Comparison of ENCODE assay signal across 12 cellular contexts in genomic region chr17:68355093-68355492, GRCh38.
DNase-seq lines count a peak whose midpoint lies in the region; ATAC-seq and FAIRE-seq lines count a peak whose summit lies in the region.
"Had no signal": no experiment of that assay in that cellular context is flagged by ENCODE, and none has a peak within 500 bp of the region (broad histone marks: within the 10 kb centered on the region; RNA-seq: fewer than 3 reads in every experiment).

No MANE protein-coding gene starts in this region.

- no peaks in the 10 kb centered on the region for H3K36me3 ChIP-seq in CD4-positive, alpha-beta memory T cell (ENCODE audit: insufficient read depth, low read length)
- H3K36me3 ChIP-seq: right atrium auricular region had no signal

- no peak overlapping the region for H3K27ac ChIP-seq in CD4-positive, alpha-beta memory T cell (ENCODE audit: low read depth, low read length)
- H3K27ac ChIP-seq: epithelial cell of prostate, right atrium auricular region had no signal

- H3K27me3 ChIP-seq in CD4-positive, alpha-beta memory T cell (ENCODE audit: insufficient read depth, low read length) = no peaks in the 10 kb centered on the region
- H3K27me3 ChIP-seq: right atrium auricular region had no signal

- H3K4me1 ChIP-seq in CD4-positive, alpha-beta memory T cell (ENCODE audit: insufficient read depth, low read length) = peaks cover 71% of the 10 kb centered on the region
- H3K4me1 ChIP-seq: right atrium auricular region had no signal

- CTCF ChIA-PET in CD4-positive, alpha-beta memory T cell (lab: Charles Lee; ENCODE audit: partially characterized antibody) = interaction anchor here (1.0 to 4.8 kb wide), 8 partner anchors 10 to 106 kb away, joined by 3 to 22 read pairs (median 4); no protein-coding TSS in a partner anchor

- peak overlapping the region in 6 of 7 donors; percentile 24 to 80 (median 50) for H3K27ac Mint-ChIP-seq in CD4-positive, alpha-beta memory T cell
- peak overlapping the region; percentile 44 for H3K27ac Mint-ChIP-seq in central memory CD8-positive, alpha-beta T cell (ENCODE audit: low read depth)

- no peak for DNase-seq in CD4-positive, alpha-beta memory T cell
- DNase-seq in HTR-8/SVneo (ENCODE audit: insufficient read length, low spot score) (peak; percentile 62), non-pigmented ciliary epithelial cell (ENCODE audit: low read depth) (peak; percentile 36), occipital lobe (lab: John Stamatoyannopoulos, UW) (no peak), urothelium cell line (ENCODE audit: low spot score) (no peak)
- no peak for DNase-seq in central memory CD8-positive, alpha-beta T cell (ENCODE audit: low spot score in 2 of 2)
- DNase-seq in activated T-cell treated with anti-CD3 and anti-CD28 coated beads, Interleukin-2, amount 50 U/mL, for 48 hours = no peak
- DNase-seq: NCI-H1105 treated with DMSO at 0.1 percent for 48 hours, NCI-H524 treated with DMSO at 0.1 percent for 48 hours had no signal

- peaks cover 40 to 81% (median 63%) of the 10 kb centered on the region in 4 donors for H3K4me1 Mint-ChIP-seq in CD4-positive, alpha-beta memory T cell
- peaks cover 67% of the 10 kb centered on the region for H3K4me1 Mint-ChIP-seq in central memory CD8-positive, alpha-beta T cell

- H3K27me3 Mint-ChIP-seq in CD4-positive, alpha-beta memory T cell = no peaks in the 10 kb centered on the region
- H3K27me3 Mint-ChIP-seq in central memory CD8-positive, alpha-beta T cell = no peaks in the 10 kb centered on the region

- H3K9me3 Mint-ChIP-seq in CD4-positive, alpha-beta memory T cell = peaks cover 0 to 1% (median 0%) of the 10 kb centered on the region in 8 donors
- H3K9me3 Mint-ChIP-seq in central memory CD8-positive, alpha-beta T cell = no peaks in the 10 kb centered on the region

- H3K36me3 Mint-ChIP-seq in CD4-positive, alpha-beta memory T cell = peaks cover 0 to 2% of the 10 kb centered on the region in 2 donors
- H3K36me3 Mint-ChIP-seq in central memory CD8-positive, alpha-beta T cell (ENCODE audit: insufficient read depth) = peaks cover 13% of the 10 kb centered on the region

- H3K4me3 ChIP-seq in CD4-positive, alpha-beta memory T cell (ENCODE audit: low read length in 2 of 2) = no peak overlapping the region
- H3K4me3 ChIP-seq: right atrium auricular region had no signal

- POLR2A ChIA-PET in CD4-positive, alpha-beta memory T cell (lab: Charles Lee; ENCODE audit: partially characterized antibody) = interaction anchor here (1.4 to 6.8 kb wide), 7 partner anchors 9 to 172 kb away, joined by 4 to 149 read pairs (median 4); partner anchors contain the start of genes ARSG and SLC16A6

- peak overlapping the region in 3 of 8 donors; percentile 6 to 52 (median 46) for H3K4me3 Mint-ChIP-seq in CD4-positive, alpha-beta memory T cell
- no peak overlapping the region for H3K4me3 Mint-ChIP-seq in central memory CD8-positive, alpha-beta T cell

- intact Hi-C loops in CD4-positive, alpha-beta memory T cell (cut with micrococcal nuclease) = loop anchor here (5.0 to 10.0 kb wide), 2 partner anchors 42 to 170 kb away; no protein-coding TSS in a partner anchor

- H3K9me3 ChIP-seq in CD4-positive, alpha-beta memory T cell (ENCODE audit: control insufficient read depth in 1 of 2, low read length in 2 of 2) = no peaks in the 10 kb centered on the region
- H3K9me3 ChIP-seq: right atrium auricular region had no signal

- no peak for ATAC-seq in central memory CD8-positive, alpha-beta T cell (replicated peaks; ENCODE audit: extremely low read depth, poor library complexity, severe bottlenecking)

- no peak for FAIRE-seq in HTR-8/SVneo (lab: Jason Lieb, UNC)
- no peak for FAIRE-seq in urothelium cell line (lab: Jason Lieb, UNC)
- FAIRE-seq: bronchial epithelial cell had no signal

Comparison
In these comparisons a context has a peak if more than half of its experiments do, and no peak if none do; other contexts are left out.
1. DNase-seq: peak in HTR-8/SVneo (single experiment) and non-pigmented ciliary epithelial cell (single experiment); none in CD4-positive, alpha-beta memory T cell (0 of 5), central memory CD8-positive, alpha-beta T cell (0 of 2), occipital lobe (single experiment), urothelium cell line (single experiment) and activated T-cell treated with anti-CD3 and anti-CD28 coated beads, Interleukin-2, amount 50 U/mL, for 48 hours (0 of 2).